14 cellular contexts compared by ENCODE assay signal in genomic region chr9:76049341-76049740, GRCh38.
"Had no signal": no experiment of that assay in that cellular context is flagged by ENCODE, and none has a peak within 500 bp of the region (broad histone marks: within the 10 kb centered on the region; RNA-seq: fewer than 3 reads in every experiment).

No MANE protein-coding gene starts in this region.

- H3K4me3 Mint-ChIP-seq: activated B cell treated with CpG ODN at 0.5 μM for 24 hours; activated CD4-positive, alpha-beta T cell treated with anti-CD3 and anti-CD28 coated beads, Interleukin-2, amount 10 ng/mL, durations not matched to agents 7 days and 5 days; activated naive CD4-positive, alpha-beta T cell treated with anti-CD3 and anti-CD28 coated beads, Interleukin-2, amount 10 ng/mL, durations not matched to agents 7 days and 5 days; activated T-helper 17 cell treated with anti-CD3 and anti-CD28 coated beads, Interleukin-2, amount 50 U/mL, for 72 hours; neural progenitor cell; stimulated activated memory B cell treated with anti-CD40 and anti-IgM and Interleukin-4, amounts not matched to agents 10 μg/mL and 1 μg/mL and 100 μg/mL, for 72 hours; T-helper 1 cell treated with Interleukin-12 subunit alpha and Interleukin-12 subunit beta and Interleukin-4 antibody, amounts not matched to agents 30 μg/mL and 1 μg/mL, for 36 hours; type B pancreatic cell had no signal

- ATAC-seq: activated T-helper 17 cell treated with anti-CD3 and anti-CD28 coated beads, Interleukin-2, amount 50 U/mL, for 72 hours; gastrocnemius medialis; stimulated activated memory B cell treated with anti-CD40 and anti-IgM and Interleukin-4, amounts not matched to agents 10 μg/mL and 1 μg/mL and 100 μg/mL, for 72 hours had no signal

- H3K27ac Mint-ChIP-seq: activated B cell treated with CpG ODN at 0.5 μM for 24 hours; activated CD4-positive, alpha-beta T cell treated with anti-CD3 and anti-CD28 coated beads, Interleukin-2, amount 10 ng/mL, durations not matched to agents 7 days and 5 days; activated naive CD4-positive, alpha-beta T cell treated with anti-CD3 and anti-CD28 coated beads, Interleukin-2, amount 10 ng/mL, durations not matched to agents 7 days and 5 days; activated T-helper 17 cell treated with anti-CD3 and anti-CD28 coated beads, Interleukin-2, amount 50 U/mL, for 72 hours; neural progenitor cell; stimulated activated memory B cell treated with anti-CD40 and anti-IgM and Interleukin-4, amounts not matched to agents 10 μg/mL and 1 μg/mL and 100 μg/mL, for 72 hours; T-helper 1 cell treated with Interleukin-12 subunit alpha and Interleukin-12 subunit beta and Interleukin-4 antibody, amounts not matched to agents 30 μg/mL and 1 μg/mL, for 36 hours; type B pancreatic cell had no signal

- H3K4me1 Mint-ChIP-seq: activated B cell treated with CpG ODN at 0.5 μM for 24 hours; activated CD4-positive, alpha-beta T cell treated with anti-CD3 and anti-CD28 coated beads, Interleukin-2, amount 10 ng/mL, durations not matched to agents 7 days and 5 days; activated naive CD4-positive, alpha-beta T cell treated with anti-CD3 and anti-CD28 coated beads, Interleukin-2, amount 10 ng/mL, durations not matched to agents 7 days and 5 days; activated T-helper 17 cell treated with anti-CD3 and anti-CD28 coated beads, Interleukin-2, amount 50 U/mL, for 72 hours; stimulated activated memory B cell treated with anti-CD40 and anti-IgM and Interleukin-4, amounts not matched to agents 10 μg/mL and 1 μg/mL and 100 μg/mL, for 72 hours had no signal

- H3K9me3 ChIP-seq: gastrocnemius medialis had no signal

- H3K27me3 Mint-ChIP-seq: activated B cell treated with CpG ODN at 0.5 μM for 24 hours; activated CD4-positive, alpha-beta T cell treated with anti-CD3 and anti-CD28 coated beads, Interleukin-2, amount 10 ng/mL, durations not matched to agents 7 days and 5 days; activated naive CD4-positive, alpha-beta T cell treated with anti-CD3 and anti-CD28 coated beads, Interleukin-2, amount 10 ng/mL, durations not matched to agents 7 days and 5 days; activated T-helper 17 cell treated with anti-CD3 and anti-CD28 coated beads, Interleukin-2, amount 50 U/mL, for 72 hours; stimulated activated memory B cell treated with anti-CD40 and anti-IgM and Interleukin-4, amounts not matched to agents 10 μg/mL and 1 μg/mL and 100 μg/mL, for 72 hours; type B pancreatic cell had no signal

- H3K27me3 ChIP-seq: gastrocnemius medialis, neural progenitor cell had no signal

- DNase-seq: activated B cell treated with CpG ODN at 0.5 μM for 24 hours; activated CD4-positive, alpha-beta T cell treated with anti-CD3 and anti-CD28 coated beads, Interleukin-2, amount 10 ng/mL, durations not matched to agents 7 days and 5 days; activated naive CD4-positive, alpha-beta T cell treated with anti-CD3 and anti-CD28 coated beads, Interleukin-2, amount 10 ng/mL, durations not matched to agents 7 days and 5 days; activated T-cell treated with anti-CD3 and anti-CD28 coated beads for 4 hours; caudate nucleus; effector CD8-positive, alpha-beta T cell; gastrocnemius medialis had no signal

- H3K4me1 ChIP-seq: gastrocnemius medialis, parathyroid adenoma had no signal

- H3K27ac ChIP-seq: coronary artery, gastrocnemius medialis, neural progenitor cell, parathyroid adenoma had no signal

- H3K36me3 Mint-ChIP-seq: stimulated activated memory B cell treated with anti-CD40 and anti-IgM and Interleukin-4, amounts not matched to agents 10 μg/mL and 1 μg/mL and 100 μg/mL, for 72 hours had no signal

- H3K36me3 ChIP-seq: gastrocnemius medialis, neural progenitor cell had no signal

- H3K4me3 ChIP-seq: coronary artery, gastrocnemius medialis, neural progenitor cell had no signal
